Comparison of ENCODE assay signal across 10 cellular contexts in the genomic region with DNA sequence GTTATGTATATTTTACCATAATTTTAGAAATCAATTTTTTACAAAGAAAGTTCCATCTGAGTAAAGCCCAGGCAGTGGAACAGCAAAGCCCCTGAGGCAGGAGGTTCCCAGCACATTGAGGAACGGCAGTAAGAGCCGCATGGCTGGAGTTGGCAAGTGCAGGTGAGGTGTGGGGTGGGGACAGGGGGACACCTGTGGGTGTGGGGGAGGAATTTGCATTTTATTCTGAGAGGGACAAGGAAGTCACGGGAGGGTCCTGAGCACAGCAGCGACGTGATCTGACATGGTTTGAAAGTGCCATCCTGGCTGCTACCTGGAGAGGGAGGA. TPM values are rescaled to one million over a fixed set of nuclear protein-coding genes. Genes with fewer than 3 reads are reported as not detected.
A peak's percentile ranks its signal among the peaks of the same experiment; 100 is the strongest.
DNase-seq lines count a peak whose midpoint lies in the region; ATAC-seq and TF ChIP-seq lines count a peak whose summit lies in the region.
"Had no signal": no experiment of that assay in that cellular context is flagged by ENCODE, and none has a peak within 500 bp of the region (broad histone marks: within the 10 kb centered on the region; RNA-seq: fewer than 3 reads in every experiment).

No MANE protein-coding gene starts in this region.

- H3K36me3 Mint-ChIP-seq in natural killer cell = no peaks in the 10 kb centered on the region

- peak overlapping the region; percentile 85 to 89 for H3K27ac Mint-ChIP-seq in natural killer cell

- TF ChIP-seq CTCF in coronary artery (IDR thresholded peaks at IDR 0.05) (no peak), natural killer cell (IDR thresholded peaks at IDR 0.05) (no peak)

- no peaks in the 10 kb centered on the region for H3K9me3 ChIP-seq in right cardiac atrium (ENCODE audit: control insufficient read depth, low read length)
- H3K9me3 ChIP-seq: neutrophil had no signal

- WGBS in right cardiac atrium = 49% methylated on average over 5 of the region's 5 CpGs

- H3K9me3 Mint-ChIP-seq in natural killer cell = no peaks in the 10 kb centered on the region

- no peak for ATAC-seq in right cardiac atrium
- no peak for ATAC-seq in Right ventricle myocardium superior (ENCODE audit: poor library complexity)
- no peak for ATAC-seq in natural killer cell

- H3K4me3 ChIP-seq in right cardiac atrium (ENCODE audit: low read length) (peak overlapping the region; percentile 35), coronary artery (peak overlapping the region; percentile 70)

- intact Hi-C loops in right cardiac atrium (cut with DNase I) = no loop called here
- intact Hi-C loops in Right ventricle myocardium superior (cut with DNase I) = no loop called here
- intact Hi-C loops in natural killer cell (cut with micrococcal nuclease) = no loop called here

- H3K4me1 Mint-ChIP-seq in natural killer cell = peaks cover 6 to 15% of the 10 kb centered on the region in 2 donors

- peak overlapping the region; percentile 93 for H3K4me3 Mint-ChIP-seq in natural killer cell

- DNase-seq in right cardiac atrium (peak in 1 of 3 donors; percentile 60), Right ventricle myocardium superior (no peak), coronary artery (ENCODE audit: low spot score) (no peak), natural killer cell (no peak), NCI-H510A treated with DMSO at 0.1 percent for 48 hours (lab: John Stamatoyannopoulos, UW) (no peak), COLO668 (lab: John Stamatoyannopoulos, UW; ENCODE audit: unreplicated experiment) (no peak), NCI-H2081 (lab: John Stamatoyannopoulos, UW) (no peak)
- DNase-seq in stimulated activated CD4-positive, alpha-beta T cell treated with anti-CD3 and anti-CD28 coated beads, Interleukin-1b, Interleukin-23, amount 100 ng/mL, for 48 hours = no peak
- DNase-seq: SHP77 treated with DMSO at 0.1 percent for 48 hours had no signal

- H3K4me1 ChIP-seq in right cardiac atrium (ENCODE audit: control insufficient read depth, insufficient read depth, low read length) = peaks cover 5% of the 10 kb centered on the region

- no peaks in the 10 kb centered on the region for H3K27me3 Mint-ChIP-seq in natural killer cell (ENCODE audit: low read depth in 2 of 2)

- no peaks in the 10 kb centered on the region for H3K27me3 ChIP-seq in right cardiac atrium (ENCODE audit: control insufficient read depth, insufficient read depth)
- H3K27me3 ChIP-seq: neutrophil had no signal

- peak overlapping the region; percentile 98 for H3K27ac ChIP-seq in right cardiac atrium (ENCODE audit: low read length)
- H3K27ac ChIP-seq in coronary artery = peak overlapping the region; percentile 91 to 98
- H3K27ac ChIP-seq: neutrophil had no signal

RNA-seq across cellular contexts. Expression of a gene that starts 16.1 kb away (rescaled TPM):
- total RNA-seq in right cardiac atrium = 100 to 1,000 TPM; 124 to 195 (median 159) TPM
- polyA plus RNA-seq in right cardiac atrium = 132 TPM
- total RNA-seq in Right ventricle myocardium superior = 141 TPM
- 10 to 100 TPM; 15.9 to 23.0 (median 17.4) TPM for total RNA-seq in natural killer cell

RNA-seq across cellular contexts. Expression of a gene that starts 22.7 kb away (rescaled TPM):
- total RNA-seq in right cardiac atrium (10 to 100 TPM; 19.6 to 21.2 (median 20.0) TPM), Right ventricle myocardium superior (20.8 TPM), natural killer cell (10 to 100 TPM; 25.6 to 30.6 (median 26.3) TPM)
- polyA plus RNA-seq in right cardiac atrium = 17.3 TPM

RNA-seq across cellular contexts. Expression of a gene that starts 39.6 kb away (rescaled TPM):
- total RNA-seq in right cardiac atrium (100 to 1,000 TPM; 741 to 785 (median 759) TPM), Right ventricle myocardium superior (570 TPM), natural killer cell (1,000 to 10,000 TPM in 2 of 3 donors, 100 to 1,000 TPM in 1; 815 to 1,068 (median 1,001) TPM)
- polyA plus RNA-seq in right cardiac atrium = 1,436 TPM

RNA-seq across cellular contexts. Expression of a gene that starts 59.5 kb away (rescaled TPM):
- total RNA-seq in right cardiac atrium (10 to 100 TPM; 12.5 to 67.8 (median 36.3) TPM), Right ventricle myocardium superior (2.9 TPM), natural killer cell (under 1 TPM in 1 of 3 donors, not detected in 2; 0.61 TPM)
- 70.6 TPM for polyA plus RNA-seq in right cardiac atrium
